20 cellular contexts compared by ENCODE assay signal in genomic region chr16:84780977-84781376, GRCh38. TPM values are rescaled to one million over a fixed set of nuclear protein-coding genes. Genes with fewer than 3 reads are reported as not detected.
"Had no signal": no experiment of that assay in that cellular context is flagged by ENCODE, and none has a peak within 500 bp of the region (broad histone marks: within the 10 kb centered on the region; RNA-seq: fewer than 3 reads in every experiment).

No MANE protein-coding gene starts in this region.

- DNase-seq: activated CD4-positive, alpha-beta memory T cell treated with anti-CD3 and anti-CD28 coated beads for 36 hours; activated CD4-positive, alpha-beta T cell treated with anti-CD3 and anti-CD28 coated beads for 36 hours; activated CD8-positive, alpha-beta memory T cell treated with anti-CD3 and anti-CD28 coated beads, Interleukin-2, amount 10 ng/mL, durations not matched to agents 7 days and 5 days; activated T-cell treated with anti-CD3 and anti-CD28 coated beads, Interleukin-2, amount 50 U/mL, for 1 hour; cerebellar nuclear complex; effector CD8-positive, alpha-beta T cell; foreskin keratinocyte; glutamatergic neuron; kidney glomerular epithelial cell; left ventricle myocardium superior; mesenchymal stem cell; natural killer cell; nucleus accumbens; right cardiac atrium; stimulated activated naive CD8-positive, alpha-beta T cell treated with anti-CD3 and anti-CD28 coated beads, Interleukin-15, amount 100 ng/mL, for 72 hours; WERI-Rb-1 had no signal

- H3K9me3 ChIP-seq: thoracic aorta had no signal

- H3K27me3 Mint-ChIP-seq: activated CD4-positive, alpha-beta memory T cell treated with anti-CD3 and anti-CD28 coated beads for 36 hours; activated CD4-positive, alpha-beta T cell treated with anti-CD3 and anti-CD28 coated beads for 36 hours; activated CD8-positive, alpha-beta memory T cell treated with anti-CD3 and anti-CD28 coated beads, Interleukin-2, amount 10 ng/mL, durations not matched to agents 7 days and 5 days; brain; stimulated activated naive CD8-positive, alpha-beta T cell treated with anti-CD3 and anti-CD28 coated beads, Interleukin-15, amount 100 ng/mL, for 72 hours had no signal

- H3K4me3 ChIP-seq: thoracic aorta had no signal

- H3K36me3 ChIP-seq: WERI-Rb-1 had no signal

- H3K27ac ChIP-seq: foreskin keratinocyte, thoracic aorta, WERI-Rb-1 had no signal

- H3K9me3 Mint-ChIP-seq: activated CD4-positive, alpha-beta memory T cell treated with anti-CD3 and anti-CD28 coated beads for 36 hours; activated naive CD4-positive, alpha-beta T cell treated with anti-CD3 and anti-CD28 coated beads, Interleukin-2, amount 50 U/mL, for 72 hours; activated T-helper 2 cell treated with anti-CD3 and anti-CD28 coated beads, Interferon-gamma antibody, Interleukin-2, Interleukin-4, amounts not matched to agents 10 μg/mL and 5 μg/mL and 100 μg/mL, durations not matched to agents 14 hours and 24 hours and 36 hours; brain; natural killer cell; stimulated activated naive CD8-positive, alpha-beta T cell treated with anti-CD3 and anti-CD28 coated beads, Interleukin-15, amount 100 ng/mL, for 72 hours had no signal

- H3K4me3 Mint-ChIP-seq: activated CD4-positive, alpha-beta memory T cell treated with anti-CD3 and anti-CD28 coated beads for 36 hours; activated CD4-positive, alpha-beta T cell treated with anti-CD3 and anti-CD28 coated beads for 36 hours; activated CD8-positive, alpha-beta memory T cell treated with anti-CD3 and anti-CD28 coated beads, Interleukin-2, amount 10 ng/mL, durations not matched to agents 7 days and 5 days; brain; natural killer cell; stimulated activated naive CD8-positive, alpha-beta T cell treated with anti-CD3 and anti-CD28 coated beads, Interleukin-15, amount 100 ng/mL, for 72 hours had no signal

- H3K27ac Mint-ChIP-seq: activated CD4-positive, alpha-beta memory T cell treated with anti-CD3 and anti-CD28 coated beads for 36 hours; activated CD4-positive, alpha-beta T cell treated with anti-CD3 and anti-CD28 coated beads for 36 hours; activated CD8-positive, alpha-beta memory T cell treated with anti-CD3 and anti-CD28 coated beads, Interleukin-2, amount 10 ng/mL, durations not matched to agents 7 days and 5 days; activated T-helper 2 cell treated with anti-CD3 and anti-CD28 coated beads, Interferon-gamma antibody, Interleukin-2, Interleukin-4, amounts not matched to agents 10 μg/mL and 5 μg/mL and 100 μg/mL, durations not matched to agents 14 hours and 24 hours and 36 hours; brain; natural killer cell had no signal

- H3K4me1 Mint-ChIP-seq: activated CD4-positive, alpha-beta T cell treated with anti-CD3 and anti-CD28 coated beads for 36 hours; activated CD8-positive, alpha-beta memory T cell treated with anti-CD3 and anti-CD28 coated beads, Interleukin-2, amount 10 ng/mL, durations not matched to agents 7 days and 5 days; natural killer cell; stimulated activated naive CD8-positive, alpha-beta T cell treated with anti-CD3 and anti-CD28 coated beads, Interleukin-15, amount 100 ng/mL, for 72 hours had no signal

- H3K27me3 ChIP-seq: foreskin keratinocyte had no signal

- ATAC-seq: activated CD4-positive, alpha-beta T cell treated with anti-CD3 and anti-CD28 coated beads for 36 hours; activated CD8-positive, alpha-beta memory T cell treated with anti-CD3 and anti-CD28 coated beads, Interleukin-2, amount 10 ng/mL, durations not matched to agents 7 days and 5 days; activated naive CD4-positive, alpha-beta T cell treated with anti-CD3 and anti-CD28 coated beads, Interleukin-2, amount 50 U/mL, for 72 hours; foreskin keratinocyte; left ventricle myocardium superior; natural killer cell; right cardiac atrium; stimulated activated naive CD8-positive, alpha-beta T cell treated with anti-CD3 and anti-CD28 coated beads, Interleukin-15, amount 100 ng/mL, for 72 hours had no signal

RNA-seq across cellular contexts. Expression of gene CRISPLD2, which starts 38.8 kb away (rescaled TPM):
- total RNA-seq: activated CD8-positive, alpha-beta memory T cell treated with anti-CD3 and anti-CD28 coated beads, Interleukin-2, amount 10 ng/mL, durations not matched to agents 7 days and 5 days had no signal
